11 cellular contexts compared by ENCODE assay signal in the genomic region with DNA sequence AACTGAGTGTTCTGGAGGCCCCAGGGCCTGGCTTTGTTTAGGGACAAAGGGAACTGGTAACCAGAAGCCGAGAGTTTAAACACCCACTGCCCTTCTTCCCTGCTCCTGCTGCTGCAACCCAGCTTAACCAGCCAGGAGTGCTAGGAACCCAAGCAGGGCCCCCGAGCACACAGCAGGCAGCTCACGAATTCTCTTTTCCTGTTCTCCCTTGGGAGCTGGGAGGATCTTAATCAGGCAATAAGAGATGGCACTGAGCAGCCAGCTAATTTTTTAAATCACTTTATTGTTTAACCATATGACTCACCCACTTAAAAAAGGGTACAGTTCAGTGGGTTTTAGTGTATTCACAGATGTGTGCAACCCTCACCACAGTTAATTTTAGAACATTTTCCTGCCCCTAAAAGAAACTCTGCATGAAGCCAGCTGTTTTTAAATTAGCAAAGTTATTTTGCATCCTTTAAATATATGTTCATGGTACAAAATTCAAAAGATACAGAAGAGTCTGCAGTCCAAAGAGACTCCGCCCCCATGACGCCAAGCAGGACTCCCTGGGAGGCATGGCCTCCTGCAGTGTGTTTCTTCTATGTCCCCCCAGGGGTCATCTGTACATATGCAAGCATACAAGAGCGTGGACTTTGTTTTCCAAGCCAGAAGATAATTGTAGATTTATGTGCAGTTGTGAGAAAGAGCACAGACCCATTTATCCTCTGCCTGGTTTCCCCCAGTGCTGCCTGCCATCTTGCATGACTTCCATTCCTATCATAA. TPM values are rescaled to one million over a fixed set of nuclear protein-coding genes. Genes with fewer than 3 reads are reported as not detected.
DNase-seq lines count a peak whose midpoint lies in the region; ATAC-seq and TF ChIP-seq lines count a peak whose summit lies in the region.
"Had no signal": no experiment of that assay in that cellular context is flagged by ENCODE, and none has a peak within 500 bp of the region (broad histone marks: within the 10 kb centered on the region; RNA-seq: fewer than 3 reads in every experiment).

No MANE protein-coding gene starts in this region.

- peak; percentile 76 for ATAC-seq in activated B cell treated with CpG ODN at 0.5 μM for 24 hours (ENCODE audit: low read depth)
- no peak for ATAC-seq in gastrocnemius medialis
- ATAC-seq in HG02981 (IDR thresholded peaks at IDR 0.05; ENCODE audit: unreplicated experiment), result no peak

- H3K4me1 ChIP-seq in gastrocnemius medialis, result no peaks in the 10 kb centered on the region

- POLR2A ChIA-PET in activated B cell treated with CpG ODN at 0.5 μM for 24 hours (lab: Charles Lee), result no interaction called here

- TF ChIP-seq POLR2A in gastrocnemius medialis (IDR thresholded peaks at IDR 0.05), result no peak

- no peak overlapping the region for H3K27ac ChIP-seq in gastrocnemius medialis

- no peaks in the 10 kb centered on the region for H3K27me3 Mint-ChIP-seq in activated B cell treated with CpG ODN at 0.5 μM for 24 hours
- peaks cover 3% of the 10 kb centered on the region for H3K27me3 Mint-ChIP-seq in nephron progenitor cell (ENCODE audit: low read depth, poor library complexity)
- H3K27me3 Mint-ChIP-seq: activated naive CD8-positive, alpha-beta T cell treated with anti-CD3 and anti-CD28 coated beads, Interleukin-2, amount 10 ng/mL, durations not matched to agents 7 days and 5 days had no signal

- no peaks in the 10 kb centered on the region for H3K36me3 ChIP-seq in gastrocnemius medialis

- peaks cover 30% of the 10 kb centered on the region for H3K4me1 Mint-ChIP-seq in activated B cell treated with CpG ODN at 0.5 μM for 24 hours
- H3K4me1 Mint-ChIP-seq in nephron progenitor cell, result peaks cover 26% of the 10 kb centered on the region

- no peaks in the 10 kb centered on the region for H3K27me3 ChIP-seq in gastrocnemius medialis

- intact Hi-C loops in activated B cell treated with CpG ODN at 0.5 μM for 24 hours (cut with micrococcal nuclease) (loop anchor here (2.0 kb wide), 1 partner anchor 71 kb away; no protein-coding TSS in a partner anchor), gastrocnemius medialis (cut with DNase I; ENCODE audit: low total_unique reads) (no loop called here)

- in situ Hi-C loops in gastrocnemius medialis (cut with MboI; ENCODE audit: low sequenced_read_pairs in 4 of 4), result loop anchor here in 2 of 4 donors (5.0 to 25.0 kb wide), 2 partner anchors 129 to 184 kb away; a partner anchor contains a TSS

- peak; percentile 72 for DNase-seq in EH (ENCODE audit: low read depth)
- peak; percentile 72 for DNase-seq in NCI-H1417 treated with DMSO at 0.1 percent for 48 hours (lab: John Stamatoyannopoulos, UW)
- DNase-seq in activated B cell treated with CpG ODN at 0.5 μM for 24 hours, result no peak
- no peak for DNase-seq in nephron progenitor cell
- no peak for DNase-seq in gastrocnemius medialis
- no peak for DNase-seq in SKM-1 treated with dmso at 0.1 percent for 144 hours (lab: John Stamatoyannopoulos, UW; ENCODE audit: unreplicated experiment)
- DNase-seq in central memory CD4-positive, alpha-beta T cell, result no peak
- DNase-seq: activated CD4-positive, CD25-positive, alpha-beta regulatory T cell; activated naive CD8-positive, alpha-beta T cell treated with anti-CD3 and anti-CD28 coated beads, Interleukin-2, amount 10 ng/mL, durations not matched to agents 7 days and 5 days; NCI-H510A treated with DMSO at 0.1 percent for 48 hours had no signal

- H3K4me3 Mint-ChIP-seq in activated B cell treated with CpG ODN at 0.5 μM for 24 hours (no peak overlapping the region), nephron progenitor cell (no peak overlapping the region)
- H3K4me3 Mint-ChIP-seq: activated naive CD8-positive, alpha-beta T cell treated with anti-CD3 and anti-CD28 coated beads, Interleukin-2, amount 10 ng/mL, durations not matched to agents 7 days and 5 days had no signal

- no peak overlapping the region for H3K27ac Mint-ChIP-seq in activated B cell treated with CpG ODN at 0.5 μM for 24 hours
- peak overlapping the region; percentile 74 for H3K27ac Mint-ChIP-seq in nephron progenitor cell
- H3K27ac Mint-ChIP-seq: activated naive CD8-positive, alpha-beta T cell treated with anti-CD3 and anti-CD28 coated beads, Interleukin-2, amount 10 ng/mL, durations not matched to agents 7 days and 5 days had no signal

- H3K9me3 ChIP-seq in gastrocnemius medialis, result no peaks in the 10 kb centered on the region

- TF ChIP-seq CTCF in activated B cell treated with CpG ODN at 0.5 μM for 24 hours (IDR thresholded peaks at IDR 0.05) (no peak), nephron progenitor cell (IDR thresholded peaks at IDR 0.05) (no peak), gastrocnemius medialis (IDR thresholded peaks at IDR 0.05 in 4 of 5, conservative IDR thresholded peaks at IDR 0.05 in 1 of 5) (no peak)

- no peak overlapping the region for H3K4me3 ChIP-seq in gastrocnemius medialis

- H3K36me3 Mint-ChIP-seq in activated B cell treated with CpG ODN at 0.5 μM for 24 hours (ENCODE audit: low read depth) (no peaks in the 10 kb centered on the region), nephron progenitor cell (ENCODE audit: low read depth) (peaks cover 45% of the 10 kb centered on the region)

- no peaks in the 10 kb centered on the region for H3K9me3 Mint-ChIP-seq in activated B cell treated with CpG ODN at 0.5 μM for 24 hours
- no peaks in the 10 kb centered on the region for H3K9me3 Mint-ChIP-seq in nephron progenitor cell
- H3K9me3 Mint-ChIP-seq: activated naive CD8-positive, alpha-beta T cell treated with anti-CD3 and anti-CD28 coated beads, Interleukin-2, amount 10 ng/mL, durations not matched to agents 7 days and 5 days had no signal

- CTCF ChIA-PET in activated B cell treated with CpG ODN at 0.5 μM for 24 hours (lab: Charles Lee), result interaction anchor here (0.5 to 2.0 kb wide), 2 partner anchors 35 to 185 kb away, joined by 3 to 7 read pairs; no protein-coding TSS in a partner anchor

RNA-seq across cellular contexts. Expression of a gene that starts 18.9 kb away (rescaled TPM):
- total RNA-seq in activated B cell treated with CpG ODN at 0.5 μM for 24 hours (127 and 147 TPM in 2 replicates), gastrocnemius medialis (100 to 1,000 TPM in 3 of 4 donors, 10 to 100 TPM in 1; 77.3 to 196 (median 133) TPM)

Comparison
In these comparisons a context has a peak if more than half of its experiments do, and no peak if none do; other contexts are left out.
1. DNase-seq: peak in EH (single experiment) and NCI-H1417 treated with DMSO at 0.1 percent for 48 hours (single experiment); none in activated B cell treated with CpG ODN at 0.5 μM for 24 hours (single experiment), nephron progenitor cell (single experiment), gastrocnemius medialis (0 of 2), SKM-1 treated with dmso at 0.1 percent for 144 hours (single experiment) and central memory CD4-positive, alpha-beta T cell (single experiment).